13 cellular contexts compared by ENCODE assay signal in the genomic region with DNA sequence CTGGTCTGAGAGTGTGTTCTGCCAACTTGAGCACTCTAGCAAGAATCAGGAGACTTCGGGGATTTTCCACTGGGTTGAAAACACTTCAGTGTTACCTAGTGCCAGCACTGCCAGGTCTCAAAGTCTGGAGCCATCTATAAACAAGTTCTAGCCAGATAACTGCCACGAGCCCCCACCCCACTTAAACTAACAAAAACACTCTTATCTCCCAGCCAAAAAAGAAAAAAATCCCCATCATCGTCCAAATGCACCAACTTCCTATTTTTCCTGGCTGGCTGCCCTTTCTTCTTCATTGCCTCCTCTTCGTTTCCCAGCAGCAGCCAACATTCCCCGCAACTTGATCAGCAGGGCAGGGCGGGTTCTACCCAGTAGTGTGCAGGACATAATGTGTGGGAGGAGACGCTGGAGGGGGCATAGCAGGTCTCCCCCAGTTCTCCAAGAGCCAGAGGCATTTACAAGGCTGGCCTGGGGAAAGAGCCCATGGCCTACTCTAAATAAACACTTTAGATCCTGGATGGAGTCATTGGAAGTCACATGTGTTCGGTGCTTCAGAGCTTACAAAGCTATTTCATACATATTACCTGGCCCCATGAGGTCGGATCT. TPM values are rescaled to one million over a fixed set of nuclear protein-coding genes. Genes with fewer than 3 reads are reported as not detected.
DNase-seq lines count a peak whose midpoint lies in the region; ATAC-seq, FAIRE-seq and TF ChIP-seq lines count a peak whose summit lies in the region.
"Had no signal": no experiment of that assay in that cellular context is flagged by ENCODE, and none has a peak within 500 bp of the region (broad histone marks: within the 10 kb centered on the region; RNA-seq: fewer than 3 reads in every experiment).

No MANE protein-coding gene starts in this region.

- TF ChIP-seq CTCF in A549 (IDR thresholded peaks at IDR 0.05) = no peak
- TF ChIP-seq CTCF in mucosa of descending colon (IDR thresholded peaks at IDR 0.05) = no peak
- TF ChIP-seq CTCF in CD14-positive monocyte (IDR thresholded peaks at IDR 0.05) = no peak

- H3K27me3 Mint-ChIP-seq in CD14-positive monocyte (ENCODE audit: low read depth in 3 of 3) = peaks cover 2 to 5% (median 5%) of the 10 kb centered on the region in 3 donors
- peaks cover 4% of the 10 kb centered on the region for H3K27me3 Mint-ChIP-seq in T-helper 2 cell treated with Interferon-gamma antibody and Interleukin-4, amounts not matched to agents 5 μg/mL and 100 μg/mL, for 36 hours (ENCODE audit: low read depth)

- no peak overlapping the region for H3K4me3 ChIP-seq in A549
- H3K4me3 ChIP-seq in mucosa of descending colon = no peak overlapping the region
- H3K4me3 ChIP-seq: adrenal gland, ovary had no signal

- H3K9me3 Mint-ChIP-seq in CD14-positive monocyte = peaks cover 0 to 6% (median 0%) of the 10 kb centered on the region in 7 donors
- H3K9me3 Mint-ChIP-seq in T-helper 2 cell treated with Interferon-gamma antibody and Interleukin-4, amounts not matched to agents 5 μg/mL and 100 μg/mL, for 36 hours = no peaks in the 10 kb centered on the region
- H3K9me3 Mint-ChIP-seq: immature natural killer cell had no signal

- H3K9me3 ChIP-seq in A549 = no peaks in the 10 kb centered on the region
- H3K9me3 ChIP-seq in mucosa of descending colon = no peaks in the 10 kb centered on the region
- H3K9me3 ChIP-seq: adrenal gland, ovary had no signal

- H3K4me3 Mint-ChIP-seq in CD14-positive monocyte = no peak overlapping the region
- no peak overlapping the region for H3K4me3 Mint-ChIP-seq in T-helper 2 cell treated with Interferon-gamma antibody and Interleukin-4, amounts not matched to agents 5 μg/mL and 100 μg/mL, for 36 hours
- H3K4me3 Mint-ChIP-seq: immature natural killer cell had no signal

- H3K36me3 Mint-ChIP-seq in CD14-positive monocyte = no peaks in the 10 kb centered on the region
- no peaks in the 10 kb centered on the region for H3K36me3 Mint-ChIP-seq in T-helper 2 cell treated with Interferon-gamma antibody and Interleukin-4, amounts not matched to agents 5 μg/mL and 100 μg/mL, for 36 hours (ENCODE audit: low read depth)
- H3K36me3 Mint-ChIP-seq: immature natural killer cell had no signal

- no peak for TF ChIP-seq POLR2A in A549 (IDR thresholded peaks at IDR 0.05; ENCODE audit: low read length)

- no peak overlapping the region for H3K27ac Mint-ChIP-seq in CD14-positive monocyte
- no peak overlapping the region for H3K27ac Mint-ChIP-seq in T-helper 2 cell treated with Interferon-gamma antibody and Interleukin-4, amounts not matched to agents 5 μg/mL and 100 μg/mL, for 36 hours
- H3K27ac Mint-ChIP-seq: immature natural killer cell had no signal

- no peaks in the 10 kb centered on the region for H3K36me3 ChIP-seq in mucosa of descending colon (ENCODE audit: low read depth)
- H3K36me3 ChIP-seq: adrenal gland, ovary had no signal

- POLR2A ChIA-PET in A549 (lab: Yijun Ruan, JAX) = no interaction called here

- ATAC-seq in A549 = peak; percentile 37 to 66; a peak in 4 of 6 replicates
- ATAC-seq in mucosa of descending colon = peak; percentile 81

- no peaks in the 10 kb centered on the region for H3K4me1 Mint-ChIP-seq in CD14-positive monocyte
- no peaks in the 10 kb centered on the region for H3K4me1 Mint-ChIP-seq in T-helper 2 cell treated with Interferon-gamma antibody and Interleukin-4, amounts not matched to agents 5 μg/mL and 100 μg/mL, for 36 hours (ENCODE audit: low read depth)
- H3K4me1 Mint-ChIP-seq: immature natural killer cell had no signal

- TF ChIP-seq EP300 in A549 (IDR thresholded peaks at IDR 0.05) = no peak

- H3K27ac ChIP-seq in A549 = peak overlapping the region in 1 of 2 experiments; percentile 23; a peak in 1 of 6 replicates
- H3K27ac ChIP-seq: adrenal gland, ovary had no signal

- DNase-seq in A549 (ENCODE audit: low read depth in 1 of 2, low spot score in 1 of 2) = peak in 1 of 2 experiments; percentile 33
- peak; percentile 84 for DNase-seq in NCI-H2029 treated with DMSO at 0.1 percent for 48 hours (lab: John Stamatoyannopoulos, UW)
- DNase-seq in dedifferentiated amniotic fluid mesenchymal stem cell (ENCODE audit: extremely low spot score) = peak; percentile 16
- DNase-seq in mucosa of descending colon = peak in 2 of 3 donors; percentile 57 to 72
- no peak for DNase-seq in CD14-positive monocyte (ENCODE audit: low spot score)
- no peak for DNase-seq in T-helper 2 cell treated with Interferon-gamma antibody and Interleukin-4, amounts not matched to agents 5 μg/mL and 100 μg/mL, for 36 hours (ENCODE audit: low spot score)
- no peak for DNase-seq in activated T-cell treated with anti-CD3 and anti-CD28 coated beads, Interleukin-2, amount 50 U/mL, for 48 hours
- no peak for DNase-seq in globus pallidus (ENCODE audit: low spot score)
- DNase-seq: immature natural killer cell; NCI-H1092; ovary; stimulated activated CD4-positive, alpha-beta T cell treated with anti-CD3 and anti-CD28 coated beads, Interleukin-4, amount 100 ng/mL, for 4 hours had no signal

- no peak for TF ChIP-seq RAD21 in A549 (conservative IDR thresholded peaks at IDR 0.05 in 1 of 2, IDR thresholded peaks at IDR 0.05 in 1 of 2)

- FAIRE-seq in A549 (lab: Jason Lieb, UNC) = no peak

- CTCF ChIA-PET in A549 (lab: Yijun Ruan, JAX) = interaction anchor here (1.2 to 1.3 kb wide), 2 partner anchors 10 kb away, joined by 3 to 5 read pairs; no protein-coding TSS in a partner anchor

- H3K4me1 ChIP-seq in A549 (peaks cover 20% of the 10 kb centered on the region; the same call in 1 of the 3 replicates), mucosa of descending colon (ENCODE audit: low read depth) (peaks cover 8% of the 10 kb centered on the region)

- WGBS in A549 (ENCODE audit: missing lambda C conversion rate) = 36% methylated on average over 9 of the region's 9 CpGs

- intact Hi-C loops in mucosa of descending colon (cut with DNase I, micrococcal nuclease) (no loop called here), CD14-positive monocyte (cut with micrococcal nuclease) (no loop called here)

- no peak overlapping the region for H3K4me2 ChIP-seq in A549

TF ChIP-seq in A549, 52 proteins besides CTCF, POLR2A, EP300 and RAD21:
- TF ChIP-seq EHMT2 (IDR thresholded peaks at IDR 0.05; ENCODE audit: low read depth) = no peak
- no peak for TF ChIP-seq JUN (IDR thresholded peaks at IDR 0.05)
- no peak for TF ChIP-seq ZFP36 (IDR thresholded peaks at IDR 0.05; ENCODE audit: borderline replicate concordance, partially characterized antibody)
- no peak for TF ChIP-seq MAX (IDR thresholded peaks at IDR 0.05)
- no peak for TF ChIP-seq ESRRA (IDR thresholded peaks at IDR 0.05; ENCODE audit: borderline replicate concordance, low read length)
- TF ChIP-seq TFCP2L1 (CRISPR knock-in tag; IDR thresholded peaks at IDR 0.05) = no peak
- TF ChIP-seq, protein P1, sequence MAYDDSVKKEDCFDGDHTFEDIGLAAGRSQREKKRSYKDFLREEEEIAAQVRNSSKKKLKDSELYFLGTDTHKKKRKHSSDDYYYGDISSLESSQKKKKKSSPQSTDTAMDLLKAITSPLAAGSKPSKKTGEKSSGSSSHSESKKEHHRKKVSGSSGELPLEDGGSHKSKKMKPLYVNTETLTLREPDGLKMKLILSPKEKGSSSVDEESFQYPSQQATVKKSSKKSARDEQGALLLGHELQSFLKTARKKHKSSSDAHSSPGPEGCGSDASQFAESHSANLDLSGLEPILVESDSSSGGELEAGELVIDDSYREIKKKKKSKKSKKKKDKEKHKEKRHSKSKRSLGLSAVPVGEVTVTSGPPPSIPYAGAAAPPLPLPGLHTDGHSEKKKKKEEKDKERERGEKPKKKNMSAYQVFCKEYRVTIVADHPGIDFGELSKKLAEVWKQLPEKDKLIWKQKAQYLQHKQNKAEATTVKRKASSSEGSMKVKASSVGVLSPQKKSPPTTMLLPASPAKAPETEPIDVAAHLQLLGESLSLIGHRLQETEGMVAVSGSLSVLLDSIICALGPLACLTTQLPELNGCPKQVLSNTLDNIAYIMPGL (CRISPR knock-in tag; IDR thresholded peaks at IDR 0.05; ENCODE audit: borderline replicate concordance) = no peak
- no peak for TF ChIP-seq CBX2 (IDR thresholded peaks at IDR 0.05; ENCODE audit: borderline replicate concordance, low read depth)
- no peak for TF ChIP-seq PBX3 (IDR thresholded peaks at IDR 0.05)
- TF ChIP-seq NPAS2 (CRISPR knock-in tag; IDR thresholded peaks at IDR 0.05; ENCODE audit: borderline replicate concordance) = no peak
- TF ChIP-seq PHF8 (IDR thresholded peaks at IDR 0.05; ENCODE audit: borderline replicate concordance, low read depth) = no peak
- TF ChIP-seq HEYL (CRISPR knock-in tag; IDR thresholded peaks at IDR 0.05) = no peak
- TF ChIP-seq CBX8 (IDR thresholded peaks at IDR 0.05) = no peak
- TF ChIP-seq CEBPB (IDR thresholded peaks at IDR 0.05) = no peak
- TF ChIP-seq POLR2AphosphoS2 (conservative IDR thresholded peaks at IDR 0.05; ENCODE audit: low read length) = no peak
- no peak for TF ChIP-seq RNF2 (IDR thresholded peaks at IDR 0.05; ENCODE audit: borderline replicate concordance, low read depth)
- no peak for TF ChIP-seq FOSL2 (IDR thresholded peaks at IDR 0.05)
- TF ChIP-seq FOSL2 (CRISPR knock-in tag; IDR thresholded peaks at IDR 0.05) = no peak
- no peak for TF ChIP-seq SMC3 (IDR thresholded peaks at IDR 0.05)
TF ChIP-seq in A549: peak in this region for 0.

RNA-seq across cellular contexts. Expression of gene C2CD4B, which starts 29.5 kb away (rescaled TPM):
- polyA plus RNA-seq in A549 (2011; rRNA removed) (0.06 TPM in 1 of 2 replicates, not detected in the other), A549 (2017; fragmentation: RNase III; extraction: RNeasy Plus Mini Kit Qiagen cat#74134 plus additional on column Dnase treatment) (0.29 to 0.63 TPM (median 0.45 TPM) in 3 replicates), CD14-positive monocyte (not detected)
- polyA plus RNA-seq in A549 (2012; cell fraction: cytosol; rRNA removed) = 0.21 and 0.34 TPM in 2 replicates
- polyA plus RNA-seq in A549 (2012; cell fraction: nucleus; rRNA removed) = 0.28 and 0.58 TPM in 2 replicates
- polyA minus RNA-seq in A549 (2011; rRNA and poly(A)+ RNA removed) = not detected in 2 replicates
- total RNA-seq in mucosa of descending colon = 1 to 10 TPM; 1.5 to 3.7 (median 3.2) TPM
- polyA plus RNA-seq: immature natural killer cell had no signal

Comparison
In these comparisons a context has a peak if more than half of its experiments do, and no peak if none do; other contexts are left out.
1. DNase-seq: peak in NCI-H2029 treated with DMSO at 0.1 percent for 48 hours (single experiment), dedifferentiated amniotic fluid mesenchymal stem cell (single experiment) and mucosa of descending colon (2 of 3); none in CD14-positive monocyte (single experiment), T-helper 2 cell treated with Interferon-gamma antibody and Interleukin-4, amounts not matched to agents 5 μg/mL and 100 μg/mL, for 36 hours (single experiment), activated T-cell treated with anti-CD3 and anti-CD28 coated beads, Interleukin-2, amount 50 U/mL, for 48 hours (0 of 2) and globus pallidus (single experiment).